30 cellular contexts compared by ENCODE assay signal in the genomic region with DNA sequence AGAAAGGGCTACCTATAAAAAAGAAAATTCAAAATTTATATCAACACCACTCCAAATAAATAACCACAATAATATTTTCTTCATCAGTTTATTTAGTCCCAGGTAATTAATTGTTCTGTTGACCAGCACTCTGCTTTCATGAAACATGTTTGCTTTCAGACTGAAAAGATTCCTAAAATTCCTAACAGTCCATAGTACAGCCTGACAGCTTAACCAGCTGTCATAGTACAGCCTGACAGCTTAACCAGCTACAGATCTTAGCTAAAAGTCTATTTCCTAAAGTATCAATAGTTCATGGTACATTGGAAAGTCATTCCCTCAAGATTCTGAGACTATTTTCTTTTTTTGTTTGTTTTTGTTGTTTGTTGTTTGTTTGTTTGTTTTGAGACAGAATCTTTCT.
"Had no signal": no experiment of that assay in that cellular context is flagged by ENCODE, and none has a peak within 500 bp of the region (broad histone marks: within the 10 kb centered on the region; RNA-seq: fewer than 3 reads in every experiment).

No MANE protein-coding gene starts in this region.

- H3K4me1 ChIP-seq: breast epithelium, heart left ventricle had no signal

- H3K27ac ChIP-seq: breast epithelium, cardiac muscle cell, coronary artery, dorsolateral prefrontal cortex, gastrocnemius medialis, heart left ventricle, WERI-Rb-1 had no signal

- H3K4me3 ChIP-seq: breast epithelium, cardiac muscle cell, coronary artery, dorsolateral prefrontal cortex, gastrocnemius medialis, heart left ventricle had no signal

- ATAC-seq: activated CD4-positive, CD25-positive, alpha-beta regulatory T cell treated with anti-CD3 and anti-CD28 coated beads, Interleukin-2, amount 50 U/mL, for 24 hours; activated CD8-positive, alpha-beta T cell treated with anti-CD3 and anti-CD28 coated beads for 36 hours; activated T-cell treated with anti-CD3 and anti-CD28 coated beads, Interleukin-2, amount 50 U/mL, for 4 hours; activated T-helper 17 cell treated with anti-CD3 and anti-CD28 coated beads, Interleukin-2, amount 50 U/mL, for 72 hours; esophagus mucosa; gastrocnemius medialis; heart left ventricle had no signal

- H3K9me3 ChIP-seq: breast epithelium, gastrocnemius medialis, heart left ventricle had no signal

- H3K36me3 ChIP-seq: breast epithelium, cardiac muscle cell, gastrocnemius medialis, heart left ventricle, WERI-Rb-1 had no signal

- DNase-seq: activated B cell treated with CpG ODN at 0.5 μM for 24 hours; activated CD4-positive, alpha-beta T cell treated with anti-CD3 and anti-CD28 coated beads for 48 hours; activated CD4-positive, alpha-beta T cell treated with anti-CD3 and anti-CD28 coated beads, Interleukin-2, amount 50 U/mL, for 1 hour; activated CD4-positive, alpha-beta T cell treated with anti-CD3 and anti-CD28 coated beads, Interleukin-2, amount 50 U/mL, for 48 hours; activated CD8-positive, alpha-beta memory T cell treated with anti-CD3 and anti-CD28 coated beads for 24 hours; activated CD8-positive, alpha-beta T cell treated with anti-CD3 and anti-CD28 coated beads for 36 hours; activated effector memory CD4-positive, alpha-beta T cell treated with Interleukin-2 at 50 U/mL for 16 hours; activated gamma-delta T cell treated with Interleukin-2 at 50 U/mL for 16 hours; activated naive CD4-positive, alpha-beta T cell treated with anti-CD3 and anti-CD28 coated beads, Interleukin-2, amount 50 U/mL, for 16 hours; activated naive CD4-positive, alpha-beta T cell treated with Interleukin-2 at 50 U/mL for 16 hours; activated T-cell treated with anti-CD3 and anti-CD28 coated beads, Interleukin-2, amount 50 U/mL, for 4 hours; amniotic stem cell; anterior cingulate cortex; central memory CD4-positive, alpha-beta T cell; cerebellar nuclear complex; dorsolateral prefrontal cortex; effector memory CD4-positive, alpha-beta T cell; endodermal cell; foreskin fibroblast; gastrocnemius medialis; glutamatergic neuron; heart left ventricle; T1000; WERI-Rb-1 had no signal

- H3K27me3 ChIP-seq: cardiac muscle cell had no signal
